Comparison of ENCODE assay signal across 1 cellular context in the genomic region with DNA sequence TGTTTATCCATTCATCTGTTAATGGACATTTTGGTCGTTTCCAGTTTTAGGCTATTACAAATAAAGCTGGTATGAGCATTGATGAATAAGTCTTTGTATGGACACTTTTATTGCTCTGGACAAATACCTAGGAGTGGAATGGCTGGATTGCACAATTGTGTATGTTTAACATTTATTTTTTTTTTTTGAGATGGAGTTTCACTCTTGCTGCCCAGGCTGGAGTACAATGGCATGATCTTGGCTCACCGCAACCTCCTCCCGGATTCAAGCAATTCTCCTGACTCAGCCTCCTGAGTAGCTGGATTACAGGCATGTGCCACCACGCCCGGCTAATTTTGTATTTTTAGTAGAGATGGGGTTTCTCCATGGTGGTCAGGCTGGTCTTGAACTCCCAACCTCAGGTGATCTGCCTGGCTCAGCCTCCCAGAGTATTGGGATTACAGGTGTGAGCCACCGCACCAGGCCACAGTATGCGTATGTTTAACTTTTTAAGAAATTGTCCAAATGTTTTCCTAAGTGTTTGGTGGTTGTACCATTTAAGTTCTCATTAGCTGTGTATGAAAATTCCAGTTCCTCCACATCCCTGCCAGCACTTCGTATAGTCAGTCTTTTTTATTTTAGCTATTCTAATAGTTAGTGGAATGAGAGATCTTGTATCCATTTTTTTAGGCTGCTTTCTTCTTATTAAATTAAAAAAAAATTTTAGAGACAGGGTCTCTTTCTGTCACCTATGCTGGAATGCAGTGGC.
TF ChIP-seq lines count a peak whose summit lies in the region.
"Not testable (repeated sequence)": the region's sequence is repeated elsewhere in the genome, so short reads cannot be mapped to it uniquely, and the experiment has no call there.

No MANE protein-coding gene starts in this region.

TF ChIP-seq in HepG2, 621 proteins besides CTCF, POLR2A, EP300 and RAD21 (continued from another document and continues in another):
- TF ChIP-seq, protein P1, sequence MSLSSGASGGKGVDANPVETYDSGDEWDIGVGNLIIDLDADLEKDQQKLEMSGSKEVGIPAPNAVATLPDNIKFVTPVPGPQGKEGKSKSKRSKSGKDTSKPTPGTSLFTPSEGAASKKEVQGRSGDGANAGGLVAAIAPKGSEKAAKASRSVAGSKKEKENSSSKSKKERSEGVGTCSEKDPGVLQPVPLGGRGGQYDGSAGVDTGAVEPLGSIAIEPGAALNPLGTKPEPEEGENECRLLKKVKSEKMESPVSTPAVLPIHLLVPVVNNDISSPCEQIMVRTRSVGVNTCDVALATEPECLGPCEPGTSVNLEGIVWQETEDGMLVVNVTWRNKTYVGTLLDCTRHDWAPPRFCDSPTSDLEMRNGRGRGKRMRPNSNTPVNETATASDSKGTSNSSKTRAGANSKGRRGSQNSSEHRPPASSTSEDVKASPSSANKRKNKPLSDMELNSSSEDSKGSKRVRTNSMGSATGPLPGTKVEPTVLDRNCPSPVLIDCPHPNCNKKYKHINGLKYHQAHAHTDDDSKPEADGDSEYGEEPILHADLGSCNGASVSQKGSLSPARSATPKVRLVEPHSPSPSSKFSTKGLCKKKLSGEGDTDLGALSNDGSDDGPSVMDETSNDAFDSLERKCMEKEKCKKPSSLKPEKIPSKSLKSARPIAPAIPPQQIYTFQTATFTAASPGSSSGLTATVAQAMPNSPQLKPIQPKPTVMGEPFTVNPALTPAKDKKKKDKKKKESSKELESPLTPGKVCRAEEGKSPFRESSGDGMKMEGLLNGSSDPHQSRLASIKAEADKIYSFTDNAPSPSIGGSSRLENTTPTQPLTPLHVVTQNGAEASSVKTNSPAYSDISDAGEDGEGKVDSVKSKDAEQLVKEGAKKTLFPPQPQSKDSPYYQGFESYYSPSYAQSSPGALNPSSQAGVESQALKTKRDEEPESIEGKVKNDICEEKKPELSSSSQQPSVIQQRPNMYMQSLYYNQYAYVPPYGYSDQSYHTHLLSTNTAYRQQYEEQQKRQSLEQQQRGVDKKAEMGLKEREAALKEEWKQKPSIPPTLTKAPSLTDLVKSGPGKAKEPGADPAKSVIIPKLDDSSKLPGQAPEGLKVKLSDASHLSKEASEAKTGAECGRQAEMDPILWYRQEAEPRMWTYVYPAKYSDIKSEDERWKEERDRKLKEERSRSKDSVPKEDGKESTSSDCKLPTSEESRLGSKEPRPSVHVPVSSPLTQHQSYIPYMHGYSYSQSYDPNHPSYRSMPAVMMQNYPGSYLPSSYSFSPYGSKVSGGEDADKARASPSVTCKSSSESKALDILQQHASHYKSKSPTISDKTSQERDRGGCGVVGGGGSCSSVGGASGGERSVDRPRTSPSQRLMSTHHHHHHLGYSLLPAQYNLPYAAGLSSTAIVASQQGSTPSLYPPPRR (CRISPR knock-in tag; IDR thresholded peaks at IDR 0.05; ENCODE audit: borderline replicate concordance), result peak; percentile 41; the same call in 1 of the 2 replicates
- TF ChIP-seq, protein P2, sequence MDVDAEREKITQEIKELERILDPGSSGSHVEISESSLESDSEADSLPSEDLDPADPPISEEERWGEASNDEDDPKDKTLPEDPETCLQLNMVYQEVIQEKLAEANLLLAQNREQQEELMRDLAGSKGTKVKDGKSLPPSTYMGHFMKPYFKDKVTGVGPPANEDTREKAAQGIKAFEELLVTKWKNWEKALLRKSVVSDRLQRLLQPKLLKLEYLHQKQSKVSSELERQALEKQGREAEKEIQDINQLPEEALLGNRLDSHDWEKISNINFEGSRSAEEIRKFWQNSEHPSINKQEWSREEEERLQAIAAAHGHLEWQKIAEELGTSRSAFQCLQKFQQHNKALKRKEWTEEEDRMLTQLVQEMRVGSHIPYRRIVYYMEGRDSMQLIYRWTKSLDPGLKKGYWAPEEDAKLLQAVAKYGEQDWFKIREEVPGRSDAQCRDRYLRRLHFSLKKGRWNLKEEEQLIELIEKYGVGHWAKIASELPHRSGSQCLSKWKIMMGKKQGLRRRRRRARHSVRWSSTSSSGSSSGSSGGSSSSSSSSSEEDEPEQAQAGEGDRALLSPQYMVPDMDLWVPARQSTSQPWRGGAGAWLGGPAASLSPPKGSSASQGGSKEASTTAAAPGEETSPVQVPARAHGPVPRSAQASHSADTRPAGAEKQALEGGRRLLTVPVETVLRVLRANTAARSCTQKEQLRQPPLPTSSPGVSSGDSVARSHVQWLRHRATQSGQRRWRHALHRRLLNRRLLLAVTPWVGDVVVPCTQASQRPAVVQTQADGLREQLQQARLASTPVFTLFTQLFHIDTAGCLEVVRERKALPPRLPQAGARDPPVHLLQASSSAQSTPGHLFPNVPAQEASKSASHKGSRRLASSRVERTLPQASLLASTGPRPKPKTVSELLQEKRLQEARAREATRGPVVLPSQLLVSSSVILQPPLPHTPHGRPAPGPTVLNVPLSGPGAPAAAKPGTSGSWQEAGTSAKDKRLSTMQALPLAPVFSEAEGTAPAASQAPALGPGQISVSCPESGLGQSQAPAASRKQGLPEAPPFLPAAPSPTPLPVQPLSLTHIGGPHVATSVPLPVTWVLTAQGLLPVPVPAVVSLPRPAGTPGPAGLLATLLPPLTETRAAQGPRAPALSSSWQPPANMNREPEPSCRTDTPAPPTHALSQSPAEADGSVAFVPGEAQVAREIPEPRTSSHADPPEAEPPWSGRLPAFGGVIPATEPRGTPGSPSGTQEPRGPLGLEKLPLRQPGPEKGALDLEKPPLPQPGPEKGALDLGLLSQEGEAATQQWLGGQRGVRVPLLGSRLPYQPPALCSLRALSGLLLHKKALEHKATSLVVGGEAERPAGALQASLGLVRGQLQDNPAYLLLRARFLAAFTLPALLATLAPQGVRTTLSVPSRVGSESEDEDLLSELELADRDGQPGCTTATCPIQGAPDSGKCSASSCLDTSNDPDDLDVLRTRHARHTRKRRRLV (CRISPR knock-in tag; IDR thresholded peaks at IDR 0.05), result 0 out of 2 replicates have a peak, but pooled peaks have one; percentile 10
- TF ChIP-seq SOX13 (IDR thresholded peaks at IDR 0.05), result not testable (repeated sequence)
- TF ChIP-seq SOX13 (CRISPR knock-in tag; conservative IDR thresholded peaks at IDR 0.05 in 1 of 2, IDR thresholded peaks at IDR 0.05 in 1 of 2) (peak in 1 of 2 experiments; percentile 95; a peak in 2 of 4 replicates), FOSL2 (CRISPR knock-in tag; IDR thresholded peaks at IDR 0.05) (peak; percentile 64; the same call in 1 of the 2 replicates), NCOA1 (CRISPR knock-in tag; IDR thresholded peaks at IDR 0.05) (peak; percentile 47; the same call in 1 of the 2 replicates), RARA (CRISPR knock-in tag; IDR thresholded peaks at IDR 0.05) (peak; percentile 55), HNF4A (CRISPR knock-in tag; IDR thresholded peaks at IDR 0.05) (peak; percentile 20), ZNF292 (CRISPR knock-in tag; IDR thresholded peaks at IDR 0.05; ENCODE audit: borderline replicate concordance, low read depth) (peak; percentile 81), MEF2D (CRISPR knock-in tag; IDR thresholded peaks at IDR 0.05) (peak; percentile 51), ADNP (CRISPR knock-in tag; IDR thresholded peaks at IDR 0.05) (peak; percentile 84; the same call in 1 of the 2 replicates), ISX (CRISPR knock-in tag; conservative IDR thresholded peaks at IDR 0.05) (0 out of 2 replicates have a peak, but pooled peaks have one; percentile 44), RERE (CRISPR knock-in tag; IDR thresholded peaks at IDR 0.05; ENCODE audit: low read depth) (peak; percentile 68; the same call in 1 of the 2 replicates), ZMYM3 (CRISPR knock-in tag; IDR thresholded peaks at IDR 0.05) (peak; percentile 86), CHD4 (IDR thresholded peaks at IDR 0.05; ENCODE audit: borderline replicate concordance, low read length) (0 out of 2 replicates have a peak, but pooled peaks have one; percentile 27), ZNF414 (CRISPR knock-in tag; IDR thresholded peaks at IDR 0.05) (peak; percentile 56; the same call in 1 of the 2 replicates), NR2F6 (IDR thresholded peaks at IDR 0.05) (peak; percentile 48; the same call in 1 of the 2 replicates), NR2F6 (CRISPR knock-in tag; IDR thresholded peaks at IDR 0.05) (peak; percentile 67), TARDBP (CRISPR knock-in tag; IDR thresholded peaks at IDR 0.05) (peak; percentile 73; the same call in 1 of the 2 replicates), LCORL (IDR thresholded peaks at IDR 0.05) (0 out of 2 replicates have a peak, but pooled peaks have one; percentile 24), LCORL (CRISPR knock-in tag; IDR thresholded peaks at IDR 0.05) (peak; percentile 52; the same call in 1 of the 2 replicates), CCDC6 (CRISPR knock-in tag; IDR thresholded peaks at IDR 0.05) (0 out of 2 replicates have a peak, but pooled peaks have one; percentile 42), ZNF564 (CRISPR knock-in tag; IDR thresholded peaks at IDR 0.05) (0 out of 2 replicates have a peak, but pooled peaks have one; percentile 38), ZKSCAN8 (CRISPR knock-in tag; IDR thresholded peaks at IDR 0.05; ENCODE audit: borderline replicate concordance) (peak; percentile 47; the same call in 1 of the 2 replicates)
- TF ChIP-seq, protein P3, sequence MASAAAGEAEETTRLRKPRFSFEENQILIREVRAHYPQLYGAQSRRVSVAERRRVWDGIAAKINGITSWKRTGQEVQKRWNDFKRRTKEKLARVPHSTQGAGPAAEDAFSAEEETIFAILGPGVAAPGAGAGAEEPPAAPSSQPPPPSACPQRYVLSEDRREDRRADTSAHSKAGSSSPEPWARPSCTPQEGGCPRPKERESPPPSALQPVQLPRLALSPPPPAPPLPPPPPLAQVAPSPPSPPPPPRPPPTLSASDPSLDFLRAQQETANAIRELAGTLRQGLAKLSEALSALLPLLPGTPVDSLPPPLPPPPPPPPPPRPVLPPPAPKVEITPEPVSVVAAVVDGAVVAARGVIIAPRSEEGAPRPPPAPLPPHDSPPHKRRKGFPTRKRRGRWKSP (CRISPR knock-in tag; IDR thresholded peaks at IDR 0.05), result peak; percentile 65; the same call in 1 of the 2 replicates
- TF ChIP-seq, protein P4, sequence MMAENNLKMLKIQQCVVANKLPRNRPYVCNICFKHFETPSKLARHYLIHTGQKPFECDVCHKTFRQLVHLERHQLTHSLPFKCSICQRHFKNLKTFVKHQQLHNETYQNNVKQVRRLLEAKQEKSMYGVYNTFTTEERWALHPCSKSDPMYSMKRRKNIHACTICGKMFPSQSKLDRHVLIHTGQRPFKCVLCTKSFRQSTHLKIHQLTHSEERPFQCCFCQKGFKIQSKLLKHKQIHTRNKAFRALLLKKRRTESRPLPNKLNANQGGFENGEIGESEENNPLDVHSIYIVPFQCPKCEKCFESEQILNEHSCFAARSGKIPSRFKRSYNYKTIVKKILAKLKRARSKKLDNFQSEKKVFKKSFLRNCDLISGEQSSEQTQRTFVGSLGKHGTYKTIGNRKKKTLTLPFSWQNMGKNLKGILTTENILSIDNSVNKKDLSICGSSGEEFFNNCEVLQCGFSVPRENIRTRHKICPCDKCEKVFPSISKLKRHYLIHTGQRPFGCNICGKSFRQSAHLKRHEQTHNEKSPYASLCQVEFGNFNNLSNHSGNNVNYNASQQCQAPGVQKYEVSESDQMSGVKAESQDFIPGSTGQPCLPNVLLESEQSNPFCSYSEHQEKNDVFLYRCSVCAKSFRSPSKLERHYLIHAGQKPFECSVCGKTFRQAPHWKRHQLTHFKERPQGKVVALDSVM (CRISPR knock-in tag; IDR thresholded peaks at IDR 0.05), result peak; percentile 72
- TF ChIP-seq, protein P5, sequence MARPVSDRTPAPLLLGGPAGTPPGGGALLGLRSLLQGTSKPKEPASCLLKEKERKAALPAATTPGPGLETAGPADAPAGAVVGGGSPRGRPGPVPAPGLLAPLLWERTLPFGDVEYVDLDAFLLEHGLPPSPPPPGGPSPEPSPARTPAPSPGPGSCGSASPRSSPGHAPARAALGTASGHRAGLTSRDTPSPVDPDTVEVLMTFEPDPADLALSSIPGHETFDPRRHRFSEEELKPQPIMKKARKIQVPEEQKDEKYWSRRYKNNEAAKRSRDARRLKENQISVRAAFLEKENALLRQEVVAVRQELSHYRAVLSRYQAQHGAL (CRISPR knock-in tag; IDR thresholded peaks at IDR 0.05; ENCODE audit: not compliant biosample characterization), result peak; percentile 27
- TF ChIP-seq, protein P6, sequence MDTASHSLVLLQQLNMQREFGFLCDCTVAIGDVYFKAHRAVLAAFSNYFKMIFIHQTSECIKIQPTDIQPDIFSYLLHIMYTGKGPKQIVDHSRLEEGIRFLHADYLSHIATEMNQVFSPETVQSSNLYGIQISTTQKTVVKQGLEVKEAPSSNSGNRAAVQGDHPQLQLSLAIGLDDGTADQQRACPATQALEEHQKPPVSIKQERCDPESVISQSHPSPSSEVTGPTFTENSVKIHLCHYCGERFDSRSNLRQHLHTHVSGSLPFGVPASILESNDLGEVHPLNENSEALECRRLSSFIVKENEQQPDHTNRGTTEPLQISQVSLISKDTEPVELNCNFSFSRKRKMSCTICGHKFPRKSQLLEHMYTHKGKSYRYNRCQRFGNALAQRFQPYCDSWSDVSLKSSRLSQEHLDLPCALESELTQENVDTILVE (CRISPR knock-in tag; IDR thresholded peaks at IDR 0.05), result peak; percentile 42; the same call in 1 of the 2 replicates
